In genomic region chr1:182599339-182599738, GRCh38 we compare ENCODE assay signal across 11 cellular contexts. TPM values are rescaled to one million over a fixed set of nuclear protein-coding genes. Genes with fewer than 3 reads are reported as not detected.
A peak's percentile ranks its signal among the peaks of the same experiment; 100 is the strongest.
DNase-seq lines count a peak whose midpoint lies in the region; ATAC-seq, FAIRE-seq and TF ChIP-seq lines count a peak whose summit lies in the region.
"Had no signal": no experiment of that assay in that cellular context is flagged by ENCODE, and none has a peak within 500 bp of the region (broad histone marks: within the 10 kb centered on the region; RNA-seq: fewer than 3 reads in every experiment).

No MANE protein-coding gene starts in this region.

- peaks cover 42% of the 10 kb centered on the region for H3K79me2 ChIP-seq in OCI-LY7 (ENCODE audit: insufficient read depth, low read depth, low read length)
- H3K79me2 ChIP-seq in H1 (ENCODE audit: control insufficient read depth in 1 of 2, insufficient read depth in 2 of 2, low read length in 2 of 2), result no peaks in the 10 kb centered on the region

- FAIRE-seq in H1 (lab: Jason Lieb, UNC), result no peak
- FAIRE-seq: colon had no signal

- peak in 7 of 9 donors; percentile 22 to 43 (median 32) for TF ChIP-seq CTCF in heart right ventricle (IDR thresholded peaks at IDR 0.05)
- TF ChIP-seq CTCF in OCI-LY7 (conservative IDR thresholded peaks at IDR 0.05; ENCODE audit: low read length), result peak; percentile 72
- peak; percentile 64 to 72 (median 68) for TF ChIP-seq CTCF in H1 (IDR thresholded peaks at IDR 0.05; ENCODE audit: control extremely low read depth in 1 of 3, insufficient read depth in 1 of 3, low read depth in 1 of 3, low read length in 3 of 3)
- TF ChIP-seq CTCF in testis (IDR thresholded peaks at IDR 0.05), result peak in 2 of 3 experiments; percentile 7 to 32

- H3K56ac ChIP-seq in H1 (replicated peaks; ENCODE audit: insufficient read length, low read depth, low read length), result no peak overlapping the region

- no peak for TF ChIP-seq EP300 in H1 (IDR thresholded peaks at IDR 0.05; ENCODE audit: borderline replicate concordance in 1 of 2, low read depth in 2 of 2, low read length in 2 of 2)

- H3K4me3 ChIP-seq in heart right ventricle (no peak overlapping the region), OCI-LY7 (ENCODE audit: low read depth, low read length, poor library complexity, severe bottlenecking) (no peak overlapping the region), H1 (ENCODE audit: extremely low read depth in 1 of 4, insufficient read depth in 2 of 4, low read depth in 3 of 4, low read length in 4 of 4) (no peak overlapping the region), testis (no peak overlapping the region)

- no peak overlapping the region for H4K5ac ChIP-seq in H1 (ENCODE audit: insufficient read length, low read depth, low read length)

- H2BK120ac ChIP-seq in H1 (replicated peaks; ENCODE audit: low read depth, low read length), result no peak overlapping the region

- H3K23me2 ChIP-seq in H1 (ENCODE audit: low read depth, low read length), result peaks cover 7% of the 10 kb centered on the region

- no peak overlapping the region for H2AK5ac ChIP-seq in H1 (ENCODE audit: low read depth, low read length)

- H4K20me1 ChIP-seq in OCI-LY7 (ENCODE audit: insufficient read depth, low read length), result peaks cover 24% of the 10 kb centered on the region; the same call in 1 of the 2 replicates
- peaks cover 2 to 4% of the 10 kb centered on the region in 2 experiments for H4K20me1 ChIP-seq in H1 (replicated peaks in 1 of 2; ENCODE audit: control insufficient read depth in 1 of 2, insufficient read depth in 2 of 2, low read length in 2 of 2)

- no peak overlapping the region for H2BK5ac ChIP-seq in H1 (ENCODE audit: low read depth, low read length)

- H3K4ac ChIP-seq in H1 (replicated peaks; ENCODE audit: insufficient read length, low read depth, low read length), result no peak overlapping the region

- peak overlapping the region in 2 of 10 donors; percentile 22 to 35 for H3K27ac ChIP-seq in heart right ventricle
- H3K27ac ChIP-seq in OCI-LY7 (ENCODE audit: low read depth, low read length, poor library complexity, severe bottlenecking), result no peak overlapping the region
- H3K27ac ChIP-seq in H1 (ENCODE audit: low read depth, low read length), result no peak overlapping the region
- H3K27ac ChIP-seq in testis, result no peak overlapping the region

- H3K23ac ChIP-seq in H1 (ENCODE audit: insufficient read length), result no peak overlapping the region

- H3K9me3 Mint-ChIP-seq in immature natural killer cell, result no peaks in the 10 kb centered on the region
- H3K9me3 Mint-ChIP-seq: T-helper 1 cell treated with Interleukin-12 subunit alpha and Interleukin-12 subunit beta and Interleukin-4 antibody, amounts not matched to agents 30 μg/mL and 1 μg/mL, for 36 hours had no signal

- H3K36me3 Mint-ChIP-seq in immature natural killer cell, result no peaks in the 10 kb centered on the region

- POLR2A ChIA-PET in OCI-LY7 (lab: Charles Lee), result interaction anchor here (0.5 to 1.2 kb wide), 3 partner anchors 16 to 191 kb away, joined by 3 to 4 read pairs (median 3); no protein-coding TSS in a partner anchor
- POLR2A ChIA-PET in H1 (lab: Charles Lee; ENCODE audit: partially characterized antibody), result interaction anchor here (1.0 to 15.0 kb wide), 6 partner anchors 9 to 199 kb away, joined by 3 to 231 read pairs (median 4); partner anchors contain the start of gene NPL

- DNase-seq in heart right ventricle (no peak), Right ventricle myocardium superior (no peak), OCI-LY7 (ENCODE audit: low spot score) (peak; percentile 45), H1 (ENCODE audit: low read depth in 1 of 2, low spot score in 2 of 2) (peak in 1 of 2 experiments; percentile 74), testis (no peak), immature natural killer cell (no peak), D341Med (ENCODE audit: low spot score) (no peak)

- no peaks in the 10 kb centered on the region for H3K9me2 ChIP-seq in OCI-LY7 (ENCODE audit: insufficient read depth, low read length)

- H3K9me3 ChIP-seq in heart right ventricle, result no peaks in the 10 kb centered on the region
- no peaks in the 10 kb centered on the region for H3K9me3 ChIP-seq in OCI-LY7 (ENCODE audit: low read length)
- no peaks in the 10 kb centered on the region for H3K9me3 ChIP-seq in H1 (ENCODE audit: insufficient read depth in 2 of 2, low read depth in 1 of 2, low read length in 1 of 2)
- H3K9me3 ChIP-seq in testis, result no peaks in the 10 kb centered on the region

- TF ChIP-seq POLR2A in H1 (IDR thresholded peaks at IDR 0.05; ENCODE audit: control extremely low read depth in 1 of 2, low read depth in 2 of 2, low read length in 2 of 2) (0 out of 3 replicates have a peak, but pooled peaks of 1 of the 2 experiments have one; percentile 3), testis (IDR thresholded peaks at IDR 0.05) (no peak)

- H4K8ac ChIP-seq in H1 (ENCODE audit: extremely low read depth, insufficient read depth, low read length), result no peak overlapping the region

- ATAC-seq in heart right ventricle, result no peak
- ATAC-seq in Right ventricle myocardium superior (ENCODE audit: poor library complexity), result no peak
- no peak for ATAC-seq in activated CD4-positive, CD25-positive, alpha-beta regulatory T cell treated with anti-CD3 and anti-CD28 coated beads, Interleukin-2, amount 50 U/mL, for 24 hours

- no peak overlapping the region for H3K27ac Mint-ChIP-seq in immature natural killer cell
- H3K27ac Mint-ChIP-seq: T-helper 1 cell treated with Interleukin-12 subunit alpha and Interleukin-12 subunit beta and Interleukin-4 antibody, amounts not matched to agents 30 μg/mL and 1 μg/mL, for 36 hours had no signal

- BruUV-seq in OCI-LY7 (replicated peaks; lab: Mats Ljungman, UMichigan), result no TSS peak

- peaks cover 7 to 72% (median 27%) of the 10 kb centered on the region in 9 donors for H3K4me1 ChIP-seq in heart right ventricle
- peaks cover 40% of the 10 kb centered on the region for H3K4me1 ChIP-seq in OCI-LY7 (ENCODE audit: insufficient read depth, low read length, poor library complexity, severe bottlenecking)
- peaks cover 4 to 16% (median 8%) of the 10 kb centered on the region in 4 experiments for H3K4me1 ChIP-seq in H1 (replicated peaks in 1 of 4; ENCODE audit: control insufficient read depth in 3 of 4, insufficient read depth in 4 of 4, low read length in 3 of 4)
- peaks cover 11% of the 10 kb centered on the region for H3K4me1 ChIP-seq in testis

- no peak overlapping the region for H2AFZ ChIP-seq in OCI-LY7 (ENCODE audit: low read length)
- no peak overlapping the region for H2AFZ ChIP-seq in H1 (ENCODE audit: low read length)

- no peak overlapping the region for H2BK15ac ChIP-seq in H1 (ENCODE audit: low read length)

- intact Hi-C loops in heart right ventricle (cut with DNase I) (loop anchor here (5.0 to 10.0 kb wide), 4 partner anchors 152 to 517 kb away; no protein-coding TSS in a partner anchor), Right ventricle myocardium superior (cut with DNase I) (loop anchor here (10.0 kb wide), 1 partner anchor 155 kb away; no protein-coding TSS in a partner anchor), OCI-LY7 (cut with micrococcal nuclease; ENCODE audit: unreplicated experiment) (no loop called here), testis (cut with DNase I; ENCODE audit: low total_unique reads) (no loop called here)

- H4K91ac ChIP-seq in H1 (replicated peaks; ENCODE audit: insufficient read length, low read length), result no peak overlapping the region

- H3K79me1 ChIP-seq in H1 (ENCODE audit: low read depth, low read length), result no peaks in the 10 kb centered on the region

- peaks cover 4 to 11% (median 5%) of the 10 kb centered on the region in 3 donors for H3K27me3 Mint-ChIP-seq in immature natural killer cell (ENCODE audit: low read depth in 3 of 3)

- TF ChIP-seq RAD21 in H1 (IDR thresholded peaks at IDR 0.05 in 1 of 2, conservative IDR thresholded peaks at IDR 0.05 in 1 of 2; ENCODE audit: low read depth in 2 of 2, low read length in 2 of 2), result peak; percentile 46 to 65; a peak in 3 of 4 replicates

- WGBS in heart right ventricle, 2 donors, result 65 to 79% methylated on average over 6 of the region's 6 CpGs
- WGBS in H1 (ENCODE audit: extremely low coverage in 1 of 2, insufficient coverage in 1 of 2, insufficient read length in 1 of 2, insufficient replicate concordance in 2 of 2, low coverage in 1 of 2, low lambda C conversion rate in 2 of 2, missing lambda C conversion rate in 1 of 2), 2 experiments, result 83% methylated on average over 6 of the region's 6 CpGs; no CpG with 5 or more reads in 1 of the 2 experiments
- 72 to 88% methylated on average over 2 to 6 of the region's 6 CpGs for WGBS in testis, 2 donors

- H3K4me2 ChIP-seq in OCI-LY7 (ENCODE audit: low read length), result peak overlapping the region; percentile 11
- no peak overlapping the region for H3K4me2 ChIP-seq in H1 (ENCODE audit: insufficient read depth in 1 of 2, low read depth in 2 of 2, low read length in 2 of 2)

- no peak overlapping the region for H3K14ac ChIP-seq in H1 (ENCODE audit: insufficient read length)

- H3K36me3 ChIP-seq in heart right ventricle, result peaks cover 0 to 33% (median 0%) of the 10 kb centered on the region in 9 donors
- H3K36me3 ChIP-seq in OCI-LY7 (ENCODE audit: insufficient read depth, low read length), result peaks cover 53% of the 10 kb centered on the region
- H3K36me3 ChIP-seq in H1 (ENCODE audit: control insufficient read depth in 2 of 4, insufficient read depth in 4 of 4, low read length in 3 of 4), result peaks cover 10 to 15% (median 12%) of the 10 kb centered on the region in 4 experiments; a peak in 5 of 8 replicates
- no peaks in the 10 kb centered on the region for H3K36me3 ChIP-seq in testis (ENCODE audit: low read depth, missing control alignments)

- peaks cover 0 to 10% (median 0%) of the 10 kb centered on the region in 7 donors for H3K27me3 ChIP-seq in heart right ventricle
- peaks cover 0 to 14% (median 9%) of the 10 kb centered on the region in 4 experiments; a peak in 5 of 7 replicates for H3K27me3 ChIP-seq in H1 (replicated peaks in 1 of 4; ENCODE audit: control insufficient read depth in 3 of 4, extremely low read depth in 1 of 4, insufficient read depth in 3 of 4, low read length in 3 of 4)
- H3K27me3 ChIP-seq in testis, result no peaks in the 10 kb centered on the region

- H2BK12ac ChIP-seq in H1 (ENCODE audit: low read depth, low read length), result no peak overlapping the region

- H3K4me3 Mint-ChIP-seq in immature natural killer cell, result no peak overlapping the region
- H3K4me3 Mint-ChIP-seq: T-helper 1 cell treated with Interleukin-12 subunit alpha and Interleukin-12 subunit beta and Interleukin-4 antibody, amounts not matched to agents 30 μg/mL and 1 μg/mL, for 36 hours had no signal

- H3K4me1 Mint-ChIP-seq in immature natural killer cell, result peaks cover 9 to 14% of the 10 kb centered on the region in 2 donors

- no peak overlapping the region for H3K18ac ChIP-seq in H1 (ENCODE audit: extremely low read depth, low read length)

- no peak overlapping the region for H3K9ac ChIP-seq in H1 (replicated peaks in 1 of 4; ENCODE audit: extremely low read depth in 1 of 4, low read depth in 3 of 4, low read length in 3 of 4)

- CTCF ChIA-PET in OCI-LY7 (lab: Charles Lee; ENCODE audit: unreplicated experiment), result interaction anchor here (0.5 to 12.7 kb wide), 5 partner anchors 11 to 198 kb away, joined by 3 to 189 read pairs (median 4); no protein-coding TSS in a partner anchor
- CTCF ChIA-PET in H1 (lab: Charles Lee; ENCODE audit: partially characterized antibody), result interaction anchor here (0.6 to 37.1 kb wide), 33 partner anchors 9 to 518 kb away, joined by 3 to 1131 read pairs (median 6); partner anchors contain the start of genes NPL and RNASEL

- no peak overlapping the region for H2BK20ac ChIP-seq in H1 (ENCODE audit: low read length)

RNA-seq across cellular contexts. Expression of gene RGS16, which starts 4.8 kb away (rescaled TPM):
- total RNA-seq in heart right ventricle (1 to 10 TPM in 9 of 10 donors, under 1 TPM in 1; 0.42 to 8.7 (median 2.1) TPM), Right ventricle myocardium superior (1.0 TPM), OCI-LY7 (2022) (22.5 and 29.5 TPM in 2 replicates), testis (1 to 10 TPM in 1 of 2 donors, under 1 TPM in 1; 0.93 to 1.3 TPM)
- polyA plus RNA-seq in heart right ventricle (1 to 10 TPM; 2.5 TPM), H1 (2011; rRNA removed) (5.7 and 7.7 TPM in 2 replicates), testis (ENCODE audit: insufficient read depth, low read depth, low replicate concordance) (3.2 TPM), immature natural killer cell (under 1 TPM; 0.21 to 0.50 (median 0.48) TPM)
- total RNA-seq in OCI-LY7 (2014; rRNA removed; shearing (Covaris generic)), result 17.9 and 20.1 TPM in 2 replicates
- 8.1 and 9.8 TPM in 2 replicates for total RNA-seq in H1 (2021; fragmentation: NEBNext Ultra II Directional; extraction: Animal tissue kit (Norgen Biotek cat#: 25700))
- 8.6 TPM for polyA plus RNA-seq in H1 (2011; cell fraction: cytosol; rRNA removed)
- polyA plus RNA-seq in H1 (2011; cell fraction: nucleus; rRNA removed), result 9.3 TPM
- 7.5 to 8.3 TPM (median 8.1 TPM) in 4 replicates for polyA plus RNA-seq in H1 (2012, experiment 1 of 2)
- 8.6 TPM for polyA plus RNA-seq in H1 (2012, experiment 2 of 2)
- polyA plus RNA-seq in H1 (2013, experiment 1 of 2), result 5.7 TPM
- 5.4 TPM for polyA plus RNA-seq in H1 (2013, experiment 2 of 2)
- polyA minus RNA-seq in H1 (2011; rRNA and poly(A)+ RNA removed), result 4.1 and 5.1 TPM in 2 replicates
- 5.7 TPM for polyA minus RNA-seq in H1 (2011; cell fraction: cytosol; rRNA and poly(A)+ RNA removed)
- 6.7 TPM for polyA minus RNA-seq in H1 (2011; cell fraction: nucleus; rRNA and poly(A)+ RNA removed)
- total RNA-seq: M059J had no signal

RNA-seq across cellular contexts. Expression of gene RNASEL, which starts 10.3 kb away (rescaled TPM):
- total RNA-seq in heart right ventricle (1 to 10 TPM; 1.5 to 4.7 (median 3.5) TPM), Right ventricle myocardium superior (3.3 TPM), OCI-LY7 (2022) (3.0 and 4.0 TPM in 2 replicates), testis (1 to 10 TPM; 5.4 to 7.5 TPM)
- polyA plus RNA-seq in heart right ventricle (1 to 10 TPM; 1.4 to 2.2 TPM), H1 (2011; rRNA removed) (0.27 and 0.39 TPM in 2 replicates), testis (ENCODE audit: insufficient read depth, low read depth, low replicate concordance) (4.7 TPM), immature natural killer cell (1 to 10 TPM; 2.0 to 5.7 (median 2.8) TPM)
- total RNA-seq in OCI-LY7 (2014; rRNA removed; shearing (Covaris generic)), result 1.3 and 2.2 TPM in 2 replicates
- total RNA-seq in H1 (2021; fragmentation: NEBNext Ultra II Directional; extraction: Animal tissue kit (Norgen Biotek cat#: 25700)), result 0.57 and 0.78 TPM in 2 replicates
- polyA plus RNA-seq in H1 (2011; cell fraction: cytosol; rRNA removed), result 0.56 TPM
- 0.43 TPM for polyA plus RNA-seq in H1 (2011; cell fraction: nucleus; rRNA removed)
- 0.42 to 0.69 TPM (median 0.55 TPM) in 4 replicates for polyA plus RNA-seq in H1 (2012, experiment 1 of 2)
- 0.08 TPM for polyA plus RNA-seq in H1 (2012, experiment 2 of 2)
- 0.28 TPM for polyA plus RNA-seq in H1 (2013, experiment 1 of 2)
- polyA plus RNA-seq in H1 (2013, experiment 2 of 2), result 0.29 TPM
- polyA minus RNA-seq in H1 (2011; rRNA and poly(A)+ RNA removed), result 0.63 and 0.73 TPM in 2 replicates
- 0.51 TPM for polyA minus RNA-seq in H1 (2011; cell fraction: cytosol; rRNA and poly(A)+ RNA removed)
- polyA minus RNA-seq in H1 (2011; cell fraction: nucleus; rRNA and poly(A)+ RNA removed), result 0.60 TPM

Comparison
In these comparisons a context has a peak if more than half of its experiments do, and no peak if none do; other contexts are left out.
1. CTCF ChIP-seq: peak in every context shown above with its lines; median percentile 72 in OCI-LY7; 68 in H1; 32 in heart right ventricle; 20 in testis.
2. intact Hi-C loops: an anchor here in heart right ventricle (5.0 to 10.0 kb wide) and Right ventricle myocardium superior (10.0 kb wide); none called in OCI-LY7 and testis.